ENCODE assay signal across 24 cellular contexts in genomic region chr15:86229966-86230365, GRCh38.
"Had no signal": no experiment of that assay in that cellular context is flagged by ENCODE, and none has a peak within 500 bp of the region (broad histone marks: within the 10 kb centered on the region; RNA-seq: fewer than 3 reads in every experiment).

No MANE protein-coding gene starts in this region.

- H3K27me3 ChIP-seq: ovary, right atrium auricular region, right lobe of liver, testis, thyroid gland, upper lobe of left lung, vagina had no signal

- ATAC-seq: mucosa of descending colon; naive thymus-derived CD4-positive, alpha-beta T cell; natural killer cell treated with Interleukin-12 subunit alpha and Interleukin-12 subunit beta and Interleukin-15 and Interleukin-18, amount 100 ng/mL, for 72 hours; right lobe of liver; stimulated activated effector memory CD8-positive, alpha-beta T cell treated with anti-CD3 and anti-CD28 coated beads, Interleukin-12 subunit alpha, Interleukin-12 subunit beta, amount 100 ng/mL, for 72 hours; stimulated activated naive CD8-positive, alpha-beta T cell treated with anti-CD3 and anti-CD28 coated beads, Interleukin-15, amount 100 ng/mL, for 72 hours had no signal

- H3K4me1 ChIP-seq: right atrium auricular region, right lobe of liver, testis, thyroid gland, upper lobe of left lung, vagina had no signal

- DNase-seq: hypothalamus; immature natural killer cell; left ventricle myocardium inferior; midbrain; mucosa of descending colon; naive thymus-derived CD4-positive, alpha-beta T cell; ovary; right lobe of liver; stimulated activated CD4-positive, alpha-beta T cell treated with anti-CD3 and anti-CD28 coated beads, Interleukin-12 subunit alpha, Interleukin-12 subunit beta, amount 100 ng/mL, for 4 hours; stimulated activated CD4-positive, alpha-beta T cell treated with anti-CD3 and anti-CD28 coated beads, Interleukin-15, amount 100 ng/mL, for 24 hours; stimulated activated CD4-positive, alpha-beta T cell treated with anti-CD3 and anti-CD28 coated beads, Interleukin-2, amount 100 ng/mL, for 24 hours; stimulated activated CD4-positive, alpha-beta T cell treated with anti-CD3 and anti-CD28 coated beads, Interleukin-4, amount 100 ng/mL, for 1 hour; stimulated activated naive CD4-positive, alpha-beta T cell; stimulated activated naive CD8-positive, alpha-beta T cell treated with anti-CD3 and anti-CD28 coated beads, Interleukin-15, amount 100 ng/mL, for 72 hours; substantia nigra; testis; thyroid gland; transverse colon; upper lobe of left lung had no signal

- H3K36me3 ChIP-seq: left ventricle myocardium inferior, ovary, right atrium auricular region, right lobe of liver, thyroid gland, transverse colon, upper lobe of left lung, vagina had no signal

- H3K4me3 ChIP-seq: left ventricle myocardium inferior, lung, mucosa of descending colon, ovary, right atrium auricular region, right lobe of liver, testis, thyroid gland, transverse colon, upper lobe of left lung, vagina had no signal

- H3K27ac ChIP-seq: left ventricle myocardium inferior, ovary, right atrium auricular region, right lobe of liver, testis, thyroid gland, transverse colon, upper lobe of left lung, vagina had no signal
